ENCODE assay signal across 3 cellular contexts in the genomic region with DNA sequence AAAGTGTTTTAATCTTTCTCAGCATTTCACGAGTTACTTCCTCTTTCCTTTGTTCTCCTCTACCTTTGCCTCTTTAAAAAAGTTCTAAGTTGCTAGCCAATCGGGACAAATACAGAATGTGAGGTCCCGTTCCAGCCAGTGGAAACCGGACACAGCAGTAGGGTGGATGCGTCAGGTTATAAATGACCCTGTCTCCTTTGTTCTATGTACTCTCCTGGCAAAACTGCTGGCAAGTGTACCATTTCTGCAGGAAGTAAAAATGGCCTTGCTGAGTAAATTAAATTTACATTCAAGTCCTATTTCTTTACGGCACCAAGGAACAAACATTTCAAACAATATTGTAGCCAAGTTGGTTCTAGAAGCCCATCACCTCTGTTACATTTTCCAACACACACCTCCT. TPM values are rescaled to one million over a fixed set of nuclear protein-coding genes. Genes with fewer than 3 reads are reported as not detected.
"Had no signal": no experiment of that assay in that cellular context is flagged by ENCODE, and none has a peak within 500 bp of the region (broad histone marks: within the 10 kb centered on the region; RNA-seq: fewer than 3 reads in every experiment).

No MANE protein-coding gene starts in this region.

RNA-seq across cellular contexts. Expression of a gene that starts 3.4 kb away (rescaled TPM):
- total RNA-seq: gastrocnemius medialis, osteocyte, skeletal muscle tissue had no signal
